ENCODE assay signal across 9 cellular contexts in genomic region chr18:63159590-63159989, GRCh38.
DNase-seq lines count a peak whose midpoint lies in the region; ATAC-seq lines count a peak whose summit lies in the region.
"Had no signal": no experiment of that assay in that cellular context is flagged by ENCODE, and none has a peak within 500 bp of the region (broad histone marks: within the 10 kb centered on the region; RNA-seq: fewer than 3 reads in every experiment).

No MANE protein-coding gene starts in this region.

- peak overlapping the region; percentile 75 for H3K4me3 Mint-ChIP-seq in activated T-cell treated with anti-CD3 and anti-CD28 coated beads, Interleukin-2, amount 50 U/mL, for 24 hours
- H3K4me3 Mint-ChIP-seq in central memory CD8-positive, alpha-beta T cell = peak overlapping the region; percentile 76
- H3K4me3 Mint-ChIP-seq in stimulated activated naive CD8-positive, alpha-beta T cell treated with anti-CD3 and anti-CD28 coated beads, Interleukin-15, Interleukin-2, amounts not matched to agents 100 ng/mL and 50 ng/mL, for 24 hours = peak overlapping the region; percentile 83

- H3K27me3 Mint-ChIP-seq in activated T-cell treated with anti-CD3 and anti-CD28 coated beads, Interleukin-2, amount 50 U/mL, for 24 hours = no peaks in the 10 kb centered on the region
- H3K27me3 Mint-ChIP-seq in central memory CD8-positive, alpha-beta T cell = no peaks in the 10 kb centered on the region
- H3K27me3 Mint-ChIP-seq in stimulated activated naive CD8-positive, alpha-beta T cell treated with anti-CD3 and anti-CD28 coated beads, Interleukin-15, Interleukin-2, amounts not matched to agents 100 ng/mL and 50 ng/mL, for 24 hours = no peaks in the 10 kb centered on the region

- peaks cover 26% of the 10 kb centered on the region for H3K36me3 Mint-ChIP-seq in activated T-cell treated with anti-CD3 and anti-CD28 coated beads, Interleukin-2, amount 50 U/mL, for 24 hours (ENCODE audit: low read depth)
- H3K36me3 Mint-ChIP-seq in central memory CD8-positive, alpha-beta T cell (ENCODE audit: insufficient read depth) = peaks cover 29% of the 10 kb centered on the region
- peaks cover 24% of the 10 kb centered on the region for H3K36me3 Mint-ChIP-seq in stimulated activated naive CD8-positive, alpha-beta T cell treated with anti-CD3 and anti-CD28 coated beads, Interleukin-15, Interleukin-2, amounts not matched to agents 100 ng/mL and 50 ng/mL, for 24 hours (ENCODE audit: low read depth)

- peaks cover 8% of the 10 kb centered on the region for H3K9me3 Mint-ChIP-seq in activated T-cell treated with anti-CD3 and anti-CD28 coated beads, Interleukin-2, amount 50 U/mL, for 24 hours
- H3K9me3 Mint-ChIP-seq in central memory CD8-positive, alpha-beta T cell = no peaks in the 10 kb centered on the region
- no peaks in the 10 kb centered on the region for H3K9me3 Mint-ChIP-seq in stimulated activated naive CD8-positive, alpha-beta T cell treated with anti-CD3 and anti-CD28 coated beads, Interleukin-15, Interleukin-2, amounts not matched to agents 100 ng/mL and 50 ng/mL, for 24 hours

- ATAC-seq in central memory CD8-positive, alpha-beta T cell (replicated peaks; ENCODE audit: extremely low read depth, poor library complexity, severe bottlenecking) = no peak
- ATAC-seq in GM18870 (IDR thresholded peaks at IDR 0.05; ENCODE audit: unreplicated experiment) = no peak

- H3K4me1 Mint-ChIP-seq in activated T-cell treated with anti-CD3 and anti-CD28 coated beads, Interleukin-2, amount 50 U/mL, for 24 hours (ENCODE audit: low read depth) = peaks cover 100% of the 10 kb centered on the region
- H3K4me1 Mint-ChIP-seq in central memory CD8-positive, alpha-beta T cell = peaks cover 96% of the 10 kb centered on the region
- peaks cover 100% of the 10 kb centered on the region for H3K4me1 Mint-ChIP-seq in stimulated activated naive CD8-positive, alpha-beta T cell treated with anti-CD3 and anti-CD28 coated beads, Interleukin-15, Interleukin-2, amounts not matched to agents 100 ng/mL and 50 ng/mL, for 24 hours (ENCODE audit: low read depth)

- H3K27ac Mint-ChIP-seq in activated T-cell treated with anti-CD3 and anti-CD28 coated beads, Interleukin-2, amount 50 U/mL, for 24 hours = peak overlapping the region; percentile 100
- peak overlapping the region; percentile 89 for H3K27ac Mint-ChIP-seq in central memory CD8-positive, alpha-beta T cell (ENCODE audit: low read depth)
- H3K27ac Mint-ChIP-seq in stimulated activated naive CD8-positive, alpha-beta T cell treated with anti-CD3 and anti-CD28 coated beads, Interleukin-15, Interleukin-2, amounts not matched to agents 100 ng/mL and 50 ng/mL, for 24 hours = peak overlapping the region; percentile 100

- peak; percentile 62 for DNase-seq in activated T-cell treated with anti-CD3 and anti-CD28 coated beads, Interleukin-2, amount 50 U/mL, for 24 hours
- DNase-seq in activated T-cell treated with anti-CD3 and anti-CD28 coated beads, Interleukin-2, amount 50 U/mL, for 1 hour = no peak
- DNase-seq in RPMI8226 (peak; percentile 84), MV-4-11 (lab: John Stamatoyannopoulos, UW) (no peak), epidermal melanocyte (ENCODE audit: insufficient read length, low spot score) (no peak)
- DNase-seq in central memory CD8-positive, alpha-beta T cell (ENCODE audit: low spot score in 2 of 2) = no peak
- DNase-seq: NCI-H1436 had no signal

Comparison
In these comparisons a context has a peak if more than half of its experiments do, and no peak if none do; other contexts are left out.
1. DNase-seq: peak in activated T-cell treated with anti-CD3 and anti-CD28 coated beads, Interleukin-2, amount 50 U/mL, for 24 hours (single experiment) and RPMI8226 (single experiment); none in activated T-cell treated with anti-CD3 and anti-CD28 coated beads, Interleukin-2, amount 50 U/mL, for 1 hour (single experiment), central memory CD8-positive, alpha-beta T cell (0 of 2), MV-4-11 (single experiment) and epidermal melanocyte (single experiment).
2. Peak in every context shown above with its lines, with median percentiles within 50 percentile points of each other: H3K27ac Mint-ChIP-seq and H3K4me3 Mint-ChIP-seq.